8 cellular contexts compared by ENCODE assay signal in genomic region chr16:67169642-67170167, GRCh38. TPM values are rescaled to one million over a fixed set of nuclear protein-coding genes. Genes with fewer than 3 reads are reported as not detected.
DNase-seq lines count a peak whose midpoint lies in the region; ATAC-seq and TF ChIP-seq lines count a peak whose summit lies in the region.

No MANE protein-coding gene starts in this region.

- peak overlapping the region; percentile 28 to 72 for H3K9ac ChIP-seq in colonic mucosa (ENCODE audit: low read depth in 2 of 2, low read length in 2 of 2)

- peak; percentile 51 for DNase-seq in activated T-cell treated with anti-CD3 and anti-CD28 coated beads, Interleukin-2, amount 50 U/mL, for 24 hours
- DNase-seq in activated T-cell treated with anti-CD3 and anti-CD28 coated beads, Interleukin-2, amount 50 U/mL, for 1 hour = no peak
- DNase-seq in RKO (ENCODE audit: low spot score) (peak; percentile 44), colonic mucosa (peak; percentile 58), medulla oblongata (ENCODE audit: extremely low spot score) (peak; percentile 58), upper lobe of left lung (peak in 1 of 2 donors; percentile 52), AG20443 (ENCODE audit: low spot score) (no peak)

- H3K4me3 ChIP-seq in colonic mucosa (peak overlapping the region; percentile 34), upper lobe of left lung (peak overlapping the region in 3 of 4 donors; percentile 42 to 57 (median 52))

- no peaks in the 10 kb centered on the region for H3K9me3 ChIP-seq in colonic mucosa
- no peaks in the 10 kb centered on the region for H3K9me3 ChIP-seq in upper lobe of left lung

- H3K9me3 Mint-ChIP-seq in activated T-cell treated with anti-CD3 and anti-CD28 coated beads, Interleukin-2, amount 50 U/mL, for 24 hours = no peaks in the 10 kb centered on the region

- no peak for ATAC-seq in upper lobe of left lung (ENCODE audit: low FRiP score in 2 of 2)
- no peak for ATAC-seq in GM18909 (IDR thresholded peaks at IDR 0.05; ENCODE audit: poor library complexity, unreplicated experiment)

- WGBS in upper lobe of left lung, 2 donors = 8 to 13% methylated on average over 19 to 24 of the region's 24 CpGs

- H3K4me1 Mint-ChIP-seq in activated T-cell treated with anti-CD3 and anti-CD28 coated beads, Interleukin-2, amount 50 U/mL, for 24 hours (ENCODE audit: low read depth) = peaks cover 35% of the 10 kb centered on the region

- peak overlapping the region; percentile 48 for H3K27ac Mint-ChIP-seq in activated T-cell treated with anti-CD3 and anti-CD28 coated beads, Interleukin-2, amount 50 U/mL, for 24 hours

- TF ChIP-seq POLR2A in upper lobe of left lung (IDR thresholded peaks at IDR 0.05) = no peak

- peaks cover 24% of the 10 kb centered on the region for H3K4me1 ChIP-seq in colonic mucosa
- H3K4me1 ChIP-seq in upper lobe of left lung = peaks cover 44 to 67% (median 64%) of the 10 kb centered on the region in 4 donors

- H3K4me3 Mint-ChIP-seq in activated T-cell treated with anti-CD3 and anti-CD28 coated beads, Interleukin-2, amount 50 U/mL, for 24 hours = peak overlapping the region; percentile 66

- H3K27me3 ChIP-seq in colonic mucosa = peaks cover 18% of the 10 kb centered on the region
- H3K27me3 ChIP-seq in upper lobe of left lung = peaks cover 0 to 24% (median 8%) of the 10 kb centered on the region in 4 donors

- H3K27me3 Mint-ChIP-seq in activated T-cell treated with anti-CD3 and anti-CD28 coated beads, Interleukin-2, amount 50 U/mL, for 24 hours = peaks cover 86% of the 10 kb centered on the region

- no peaks in the 10 kb centered on the region for H3K36me3 Mint-ChIP-seq in activated T-cell treated with anti-CD3 and anti-CD28 coated beads, Interleukin-2, amount 50 U/mL, for 24 hours (ENCODE audit: low read depth)

- H3K36me3 ChIP-seq in colonic mucosa (no peaks in the 10 kb centered on the region), upper lobe of left lung (no peaks in the 10 kb centered on the region)

- intact Hi-C loops in colonic mucosa (cut with DNase I) = no loop called here

- TF ChIP-seq CTCF in colonic mucosa (IDR thresholded peaks at IDR 0.05) = peak; percentile 63
- peak in 4 of 6 experiments; percentile 4 to 53 (median 30) for TF ChIP-seq CTCF in upper lobe of left lung (IDR thresholded peaks at IDR 0.05)

- peak overlapping the region; percentile 38 for H3K27ac ChIP-seq in colonic mucosa
- H3K27ac ChIP-seq in upper lobe of left lung = peak overlapping the region; percentile 87 to 96 (median 93)

- no peak for TF ChIP-seq EP300 in upper lobe of left lung (IDR thresholded peaks at IDR 0.05)

RNA-seq across cellular contexts. Expression of gene NOL3, which starts 0.6 kb away (rescaled TPM):
- total RNA-seq in colonic mucosa = 10 to 100 TPM; 26.2 to 31.0 TPM
- 100 to 1,000 TPM in 1 of 6 donors, 10 to 100 TPM in 5; 36.5 to 135 (median 58.0) TPM for total RNA-seq in upper lobe of left lung

RNA-seq across cellular contexts. Expression of gene HSF4, which starts 5.2 kb away (rescaled TPM):
- total RNA-seq in colonic mucosa = 10 to 100 TPM; 23.6 TPM
- 100 to 1,000 TPM in 2 of 6 donors, 10 to 100 TPM in 4; 33.4 to 784 (median 70.1) TPM for total RNA-seq in upper lobe of left lung

RNA-seq across cellular contexts. Expression of gene FBXL8, which starts 9.9 kb away (rescaled TPM):
- 10 to 100 TPM; 12.0 to 27.1 TPM for total RNA-seq in colonic mucosa
- total RNA-seq in upper lobe of left lung = 100 to 1,000 TPM in 1 of 6 donors, 10 to 100 TPM in 5; 24.0 to 114 (median 28.5) TPM

RNA-seq across cellular contexts. Expression of gene TRADD, which starts 10.0 kb away (rescaled TPM):
- 10 to 100 TPM; 27.5 to 37.1 TPM for total RNA-seq in colonic mucosa
- total RNA-seq in upper lobe of left lung = 10 to 100 TPM; 29.9 to 49.2 (median 35.6) TPM

RNA-seq across cellular contexts. Expression of gene MATCAP1, which starts 14.1 kb away (rescaled TPM):
- total RNA-seq in colonic mucosa = 10 to 100 TPM; 24.0 to 43.0 TPM
- total RNA-seq in upper lobe of left lung = 100 to 1,000 TPM in 1 of 6 donors, 10 to 100 TPM in 4, 1 to 10 TPM in 1; 9.1 to 147 (median 31.1) TPM

Comparison
In these comparisons a context has a peak if more than half of its experiments do, and no peak if none do; other contexts are left out.
1. DNase-seq: peak in activated T-cell treated with anti-CD3 and anti-CD28 coated beads, Interleukin-2, amount 50 U/mL, for 24 hours (single experiment), RKO (single experiment), colonic mucosa (single experiment) and medulla oblongata (single experiment); none in activated T-cell treated with anti-CD3 and anti-CD28 coated beads, Interleukin-2, amount 50 U/mL, for 1 hour (single experiment) and AG20443 (single experiment).